ENCODE assay signal across 8 cellular contexts in genomic region chr15:28955160-28955502, GRCh38.
DNase-seq lines count a peak whose midpoint lies in the region; ATAC-seq, FAIRE-seq and TF ChIP-seq lines count a peak whose summit lies in the region.

No MANE protein-coding gene starts in this region.

- H3K36me3 Mint-ChIP-seq in IgD-negative memory B cell: no peaks in the 10 kb centered on the region
- peaks cover 0 to 4% (median 2%) of the 10 kb centered on the region in 3 donors for H3K36me3 Mint-ChIP-seq in naive thymus-derived CD8-positive, alpha-beta T cell

- no peaks in the 10 kb centered on the region for H3K4me1 ChIP-seq in body of pancreas

- intact Hi-C loops in body of pancreas (cut with DNase I): no loop called here

- H3K4me3 Mint-ChIP-seq in IgD-negative memory B cell: no peak overlapping the region
- H3K4me3 Mint-ChIP-seq in naive thymus-derived CD8-positive, alpha-beta T cell: peak overlapping the region; percentile 62 to 87 (median 82)

- H3K4me3 ChIP-seq in body of pancreas: no peak overlapping the region

- H3K9me3 ChIP-seq in body of pancreas: no peaks in the 10 kb centered on the region

- no peak for TF ChIP-seq CTCF in GM10266 (IDR thresholded peaks at IDR 0.05; ENCODE audit: control insufficient read depth, insufficient read depth, low read depth, missing control alignments)
- no peak for TF ChIP-seq CTCF in body of pancreas (IDR thresholded peaks at IDR 0.05)

- POLR2A ChIA-PET in naive thymus-derived CD8-positive, alpha-beta T cell (lab: Charles Lee): interaction anchor here (0.8 to 2.1 kb wide), 6 partner anchors 8 to 70 kb away, joined by 3 to 12 read pairs (median 4); partner anchors contain the start of gene APBA2

- ATAC-seq in naive thymus-derived CD8-positive, alpha-beta T cell: peak; percentile 78 to 80
- ATAC-seq in body of pancreas (no peak), GM18907 (IDR thresholded peaks at IDR 0.05; ENCODE audit: unreplicated experiment) (no peak)

- DNase-seq in GM18507 (ENCODE audit: extremely low spot score, insufficient read length, low read depth): no peak
- peak; percentile 31 for DNase-seq in UCSD-AML1 (lab: John Stamatoyannopoulos, UW; ENCODE audit: unreplicated experiment)
- DNase-seq in naive thymus-derived CD8-positive, alpha-beta T cell: peak in 6 of 10 donors; percentile 18 to 58 (median 45)
- DNase-seq in DMS114 treated with DMSO at 0.1 percent for 48 hours (lab: John Stamatoyannopoulos, UW; ENCODE audit: unreplicated experiment): no peak
- DNase-seq in GM10266 (ENCODE audit: extremely low spot score): no peak
- no peak for DNase-seq in body of pancreas

- H3K4me1 Mint-ChIP-seq in IgD-negative memory B cell: peaks cover 0 to 1% (median 0%) of the 10 kb centered on the region in 3 donors
- H3K4me1 Mint-ChIP-seq in naive thymus-derived CD8-positive, alpha-beta T cell: peaks cover 50 to 86% (median 82%) of the 10 kb centered on the region in 4 donors

- no peaks in the 10 kb centered on the region for H3K36me3 ChIP-seq in body of pancreas (replicated peaks in 1 of 2; ENCODE audit: insufficient read depth in 1 of 2, low read depth in 2 of 2)

- H3K27me3 Mint-ChIP-seq in IgD-negative memory B cell: peaks cover 2% of the 10 kb centered on the region
- H3K27me3 Mint-ChIP-seq in naive thymus-derived CD8-positive, alpha-beta T cell: peaks cover 0 to 1% (median 0%) of the 10 kb centered on the region in 5 donors

- peak; percentile 39 for FAIRE-seq in GM18507 (lab: Jason Lieb, UNC)

- peak overlapping the region in 2 of 3 donors; percentile 31 to 35 for H3K27ac Mint-ChIP-seq in IgD-negative memory B cell
- H3K27ac Mint-ChIP-seq in naive thymus-derived CD8-positive, alpha-beta T cell: peak overlapping the region; percentile 88 to 96 (median 93)

- H3K9me3 Mint-ChIP-seq in IgD-negative memory B cell: peaks cover 0 to 4% (median 0%) of the 10 kb centered on the region in 3 donors
- no peaks in the 10 kb centered on the region for H3K9me3 Mint-ChIP-seq in naive thymus-derived CD8-positive, alpha-beta T cell

- H3K27ac ChIP-seq in body of pancreas: no peak overlapping the region

- 70 to 76% methylated on average over 4 of the region's 4 CpGs for WGBS in body of pancreas, 2 donors

- no peak for TF ChIP-seq POLR2A in body of pancreas (IDR thresholded peaks at IDR 0.05)

- no peaks in the 10 kb centered on the region for H3K27me3 ChIP-seq in body of pancreas

Comparison
In these comparisons a context has a peak if more than half of its experiments do, and no peak if none do; other contexts are left out.
1. DNase-seq: peak in UCSD-AML1 (single experiment) and naive thymus-derived CD8-positive, alpha-beta T cell (6 of 10); none in GM18507 (single experiment), DMS114 treated with DMSO at 0.1 percent for 48 hours (single experiment), GM10266 (single experiment) and body of pancreas (0 of 4).
2. H3K4me3 Mint-ChIP-seq: peak in naive thymus-derived CD8-positive, alpha-beta T cell (10 of 10); none in IgD-negative memory B cell (0 of 4).
3. ATAC-seq: peak in naive thymus-derived CD8-positive, alpha-beta T cell (2 of 2); none in body of pancreas (single experiment) and GM18907 (single experiment).